ENCODE assay signal across 14 cellular contexts in the genomic region with DNA sequence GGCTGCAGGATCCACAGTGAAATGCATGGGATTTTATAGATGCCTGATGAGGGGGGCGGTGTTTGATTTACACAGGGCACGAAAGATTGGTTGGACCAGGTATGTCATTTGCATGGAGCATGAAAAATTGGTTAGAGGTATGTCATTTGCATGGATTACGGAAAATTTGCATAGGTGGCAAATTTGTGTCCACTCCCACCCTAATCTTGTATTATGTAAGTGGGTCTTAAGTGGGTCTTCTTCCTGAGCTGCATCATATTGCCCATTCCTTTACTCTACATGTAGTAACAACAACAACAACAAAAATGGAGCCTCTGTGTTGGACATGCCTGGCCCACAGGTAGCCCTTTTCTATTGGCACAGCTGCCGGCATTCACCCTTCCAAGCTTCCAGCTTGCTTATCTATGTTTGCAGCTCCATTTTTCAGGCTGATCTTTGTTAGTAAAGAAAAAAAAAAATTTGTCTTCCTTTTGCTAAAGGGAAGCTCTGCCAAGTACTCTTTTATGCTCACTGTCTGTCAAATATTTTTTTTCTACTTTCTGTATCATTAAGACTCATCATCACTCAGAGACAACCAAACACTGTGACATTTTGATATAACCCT.
"Had no signal": no experiment of that assay in that cellular context is flagged by ENCODE, and none has a peak within 500 bp of the region (broad histone marks: within the 10 kb centered on the region; RNA-seq: fewer than 3 reads in every experiment).

No MANE protein-coding gene starts in this region.

- H3K27ac ChIP-seq: brain microvascular endothelial cell, parathyroid adenoma, uterus, VCaP had no signal

- DNase-seq: activated CD4-positive, CD25-positive, alpha-beta regulatory T cell treated with anti-CD3 and anti-CD28 coated beads, Interleukin-2, amount 50 U/mL, for 72 hours; activated CD8-positive, alpha-beta memory T cell treated with anti-CD3 and anti-CD28 coated beads, Interleukin-2, amount 10 ng/mL, durations not matched to agents 7 days and 5 days; activated naive CD4-positive, alpha-beta T cell treated with Interleukin-2 at 50 U/mL for 16 hours; aorta; brain microvascular endothelial cell; cortex of kidney; effector CD4-positive, alpha-beta T cell; stimulated activated naive CD4-positive, alpha-beta T cell; T-helper 1 cell; T-helper 9 cell; tibial artery; uterus had no signal

- ATAC-seq: activated CD8-positive, alpha-beta memory T cell treated with anti-CD3 and anti-CD28 coated beads, Interleukin-2, amount 10 ng/mL, durations not matched to agents 7 days and 5 days had no signal
